8 cellular contexts compared by ENCODE assay signal in genomic region chr5:43312076-43312620, GRCh38. TPM values are rescaled to one million over a fixed set of nuclear protein-coding genes. Genes with fewer than 3 reads are reported as not detected.
A peak's percentile ranks its signal among the peaks of the same experiment; 100 is the strongest.
DNase-seq lines count a peak whose midpoint lies in the region; ATAC-seq and TF ChIP-seq lines count a peak whose summit lies in the region.

No MANE protein-coding gene starts in this region.

- H3K27me3 Mint-ChIP-seq in nephron progenitor cell (ENCODE audit: low read depth, poor library complexity) = peaks cover 3% of the 10 kb centered on the region

- 0 out of 2 replicates have a peak, but pooled peaks cover 3% of the 10 kb centered on the region for H3K36me3 ChIP-seq in MM.1S (replicated peaks; ENCODE audit: insufficient read depth, low read length)
- H3K36me3 ChIP-seq in body of pancreas (replicated peaks in 1 of 2; ENCODE audit: insufficient read depth in 1 of 2, low read depth in 2 of 2) = no peaks in the 10 kb centered on the region

- H3K4me3 ChIP-seq in MM.1S (ENCODE audit: low read length) = peak overlapping the region; percentile 98
- H3K4me3 ChIP-seq in coronary artery = peak overlapping the region; percentile 91
- H3K4me3 ChIP-seq in body of pancreas = peak overlapping the region in 1 of 2 donors; percentile 68

- H3K4me1 Mint-ChIP-seq in nephron progenitor cell = peaks cover 73% of the 10 kb centered on the region

- H3K9me2 ChIP-seq in MM.1S (replicated peaks; ENCODE audit: insufficient read depth, low read length) = no peaks in the 10 kb centered on the region

- H3K27me3 ChIP-seq in MM.1S (replicated peaks; ENCODE audit: insufficient read depth, low read length) (no peaks in the 10 kb centered on the region), body of pancreas (no peaks in the 10 kb centered on the region)

- H2AFZ ChIP-seq in MM.1S (ENCODE audit: low read length) = no peak overlapping the region

- H3K9ac ChIP-seq in MM.1S (ENCODE audit: low read length) = peak overlapping the region; percentile 98; the same call in 1 of the 2 replicates

- peaks cover 29% of the 10 kb centered on the region for H3K9me3 Mint-ChIP-seq in nephron progenitor cell

- peaks cover 10% of the 10 kb centered on the region for H3K4me1 ChIP-seq in MM.1S (ENCODE audit: low read length)
- H3K4me1 ChIP-seq in body of pancreas = peaks cover 43% of the 10 kb centered on the region

- H3K27ac ChIP-seq in C4-2B (peak overlapping the region; percentile 87), MM.1S (ENCODE audit: low read length) (peak overlapping the region; percentile 94; the same call in 1 of the 2 replicates), coronary artery (peak overlapping the region in 1 of 2 donors; percentile 94), body of pancreas (peak overlapping the region in 2 of 4 donors; percentile 92 to 95)

- TF ChIP-seq CTCF in C4-2B (conservative IDR thresholded peaks at IDR 0.05) = no peak
- TF ChIP-seq CTCF in MM.1S (IDR thresholded peaks at IDR 0.05; ENCODE audit: low read length) = no peak
- TF ChIP-seq CTCF in coronary artery (IDR thresholded peaks at IDR 0.05) = no peak
- TF ChIP-seq CTCF in nephron progenitor cell (IDR thresholded peaks at IDR 0.05) = no peak
- no peak for TF ChIP-seq CTCF in body of pancreas (IDR thresholded peaks at IDR 0.05)

- no peak for DNase-seq in MM.1S
- no peak for DNase-seq in coronary artery (ENCODE audit: low spot score)
- DNase-seq in nephron progenitor cell = no peak
- no peak for DNase-seq in body of pancreas
- DNase-seq in stimulated activated naive CD4-positive, alpha-beta T cell treated with Interleukin-2 at 50 U/mL for 16 hours (lab: John Stamatoyannopoulos, UW) = no peak

- peaks cover 58% of the 10 kb centered on the region for H3K79me2 ChIP-seq in MM.1S (ENCODE audit: low read length)

- peak overlapping the region; percentile 99 for H3K27ac Mint-ChIP-seq in nephron progenitor cell

- peaks cover 10% of the 10 kb centered on the region for H3F3A ChIP-seq in MM.1S (ENCODE audit: insufficient read depth, low read length)

- 16 to 27% methylated on average over 5 of the region's 5 CpGs for WGBS in body of pancreas, 2 donors

- intact Hi-C loops in body of pancreas (cut with DNase I) = no loop called here

- TF ChIP-seq POLR2A in body of pancreas (IDR thresholded peaks at IDR 0.05) = no peak

- H3K9me3 ChIP-seq in MM.1S (replicated peaks; ENCODE audit: insufficient read depth, low read length) (no peaks in the 10 kb centered on the region), body of pancreas (no peaks in the 10 kb centered on the region)

- ATAC-seq in body of pancreas = no peak
- ATAC-seq in HG03108 (IDR thresholded peaks at IDR 0.05; ENCODE audit: unreplicated experiment) = no peak
- ATAC-seq in GM21723 (IDR thresholded peaks at IDR 0.05; ENCODE audit: unreplicated experiment) = no peak

- H3K4me2 ChIP-seq in MM.1S (ENCODE audit: low read depth, low read length) = peak overlapping the region; percentile 90

- H3K4me3 Mint-ChIP-seq in nephron progenitor cell = peak overlapping the region; percentile 99

- peaks cover 37% of the 10 kb centered on the region for H3K36me3 Mint-ChIP-seq in nephron progenitor cell (ENCODE audit: low read depth)

- 0 out of 2 replicates have a peak, but pooled peaks cover 6% of the 10 kb centered on the region for H4K20me1 ChIP-seq in MM.1S (ENCODE audit: insufficient read depth, low read length)

RNA-seq across cellular contexts. Expression of gene HMGCS1, which starts 1.1 kb away (rescaled TPM):
- 10 to 100 TPM; 10.9 to 22.8 TPM for total RNA-seq in body of pancreas
